ENCODE assay signal across 27 cellular contexts in genomic region chr11:17563961-17564686, GRCh38. TPM values are rescaled to one million over a fixed set of nuclear protein-coding genes. Genes with fewer than 3 reads are reported as not detected.
"Had no signal": no experiment of that assay in that cellular context is flagged by ENCODE, and none has a peak within 500 bp of the region (broad histone marks: within the 10 kb centered on the region; RNA-seq: fewer than 3 reads in every experiment).

No MANE protein-coding gene starts in this region.

- H3K9me3 ChIP-seq: gastrocnemius medialis, psoas muscle, spleen, transverse colon, uterus had no signal

- H3K27ac ChIP-seq: brain microvascular endothelial cell, gastrocnemius medialis, hepatocyte, neural progenitor cell, parathyroid adenoma, psoas muscle, spleen, transverse colon, uterus had no signal

- H3K27ac Mint-ChIP-seq: activated T-cell treated with anti-CD3 and anti-CD28 coated beads, Interleukin-2, amount 50 U/mL, for 24 hours; naive B cell; neural progenitor cell had no signal

- H3K36me3 Mint-ChIP-seq: naive B cell, neural progenitor cell had no signal

- H3K4me3 Mint-ChIP-seq: activated T-cell treated with anti-CD3 and anti-CD28 coated beads, Interleukin-2, amount 50 U/mL, for 24 hours; naive B cell; neural progenitor cell had no signal

- H3K9me3 Mint-ChIP-seq: activated T-cell treated with anti-CD3 and anti-CD28 coated beads, Interleukin-2, amount 50 U/mL, for 24 hours; neural progenitor cell had no signal

- H3K36me3 ChIP-seq: brain microvascular endothelial cell, gastrocnemius medialis, neural progenitor cell, spleen, transverse colon, uterus had no signal

- H3K4me3 ChIP-seq: gastrocnemius medialis, hepatocyte, lung, neural progenitor cell, psoas muscle, spleen, transverse colon, uterus had no signal

- H3K4me1 ChIP-seq: gastrocnemius medialis, neural progenitor cell, parathyroid adenoma, psoas muscle, spleen, transverse colon, uterus had no signal

- H3K4me1 Mint-ChIP-seq: naive B cell, neural progenitor cell had no signal

- ATAC-seq: gastrocnemius medialis, left lobe of liver had no signal

- H3K27me3 ChIP-seq: brain microvascular endothelial cell, gastrocnemius medialis, hepatocyte, neural progenitor cell, transverse colon, uterus had no signal

- H3K27me3 Mint-ChIP-seq: activated T-cell treated with anti-CD3 and anti-CD28 coated beads, Interleukin-2, amount 50 U/mL, for 24 hours had no signal

- DNase-seq: activated CD8-positive, alpha-beta memory T cell treated with anti-CD3 and anti-CD28 coated beads, Interleukin-2, amount 50 U/mL, for 4 hours; activated gamma-delta T cell treated with Interleukin-2 at 50 U/mL for 16 hours; activated naive CD4-positive, alpha-beta T cell treated with anti-CD3 and anti-CD28 coated beads, Interleukin-2, amount 50 U/mL, for 16 hours; activated T-cell treated with anti-CD3 and anti-CD28 coated beads, Interleukin-2, amount 50 U/mL, for 24 hours; amniotic stem cell; brain microvascular endothelial cell; caudate nucleus; dermis blood vessel endothelial cell; effector CD8-positive, alpha-beta T cell; gastrocnemius medialis; naive B cell; occipital lobe; psoas muscle; spleen; stimulated activated naive CD4-positive, alpha-beta T cell treated with Interleukin-2 at 50 U/mL for 16 hours; T-helper 1 cell; transverse colon; uterus had no signal

RNA-seq across cellular contexts. Expression of gene OTOG, which starts 17.1 kb away (rescaled TPM):
- total RNA-seq: activated CD8-positive, alpha-beta memory T cell treated with anti-CD3 and anti-CD28 coated beads for 36 hours; astrocyte; dermis blood vessel endothelial cell; epithelial cell of proximal tubule; gastrocnemius medialis; kidney epithelial cell; left lobe of liver; occipital lobe; psoas muscle; spleen; transverse colon had no signal

RNA-seq across cellular contexts. Expression of gene USH1C, which starts 19.9 kb away (rescaled TPM):
- total RNA-seq: activated CD8-positive, alpha-beta memory T cell treated with anti-CD3 and anti-CD28 coated beads for 36 hours; astrocyte; dermis blood vessel endothelial cell; psoas muscle; spleen had no signal
